In the genomic region with DNA sequence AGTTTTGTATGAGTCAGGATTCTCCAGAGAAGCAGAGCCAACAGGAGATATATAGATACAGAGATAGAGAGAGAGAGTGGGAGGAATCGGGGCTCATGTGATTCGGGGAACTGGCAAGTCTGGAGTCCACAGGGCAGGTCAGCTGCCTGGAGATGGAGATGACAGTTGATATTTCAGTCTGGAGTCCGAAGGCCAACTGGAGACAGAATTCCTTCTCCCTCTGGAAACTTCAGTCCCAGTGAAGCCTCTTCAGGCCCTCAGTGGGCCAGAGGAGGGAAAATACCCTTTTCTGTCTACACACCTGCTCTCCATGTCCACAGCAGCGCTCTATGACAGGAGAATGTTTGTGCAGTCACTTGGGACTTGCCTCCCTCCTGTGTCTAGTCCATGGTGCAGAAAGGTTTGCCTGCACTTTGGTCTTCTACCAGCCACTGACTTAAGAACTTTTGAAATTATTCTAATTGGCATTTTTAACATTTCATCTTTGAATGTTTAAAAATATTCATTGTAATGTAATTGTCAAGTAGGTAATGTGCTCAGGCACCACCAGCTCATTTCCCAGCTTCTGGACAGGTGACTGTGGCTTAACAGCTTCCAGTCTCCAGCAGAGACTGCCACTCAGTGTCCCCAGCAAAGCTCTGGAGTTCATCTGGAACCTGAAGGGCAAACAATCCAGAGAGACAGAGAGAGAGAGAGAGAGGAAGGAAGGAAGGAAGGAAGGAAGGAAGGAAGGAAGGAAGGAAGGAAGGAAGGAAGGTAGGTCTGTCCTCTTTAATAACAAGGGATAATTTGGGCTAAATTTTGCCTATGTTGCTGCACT, we compare ENCODE assay signal across 23 cellular contexts.
"Had no signal": no experiment of that assay in that cellular context is flagged by ENCODE, and none has a peak within 500 bp of the region (broad histone marks: within the 10 kb centered on the region; RNA-seq: fewer than 3 reads in every experiment).

No MANE protein-coding gene starts in this region.

- ATAC-seq: activated CD4-positive, alpha-beta T cell treated with anti-CD3 and anti-CD28 coated beads for 36 hours; activated naive CD4-positive, alpha-beta T cell treated with anti-CD3 and anti-CD28 coated beads, Interleukin-2, amount 50 U/mL, for 72 hours; effector memory CD8-positive, alpha-beta T cell; T-helper 17 cell had no signal

- DNase-seq: activated B cell treated with CpG ODN at 0.5 μM for 24 hours; activated CD4-positive, alpha-beta T cell treated with anti-CD3 and anti-CD28 coated beads for 36 hours; activated CD4-positive, alpha-beta T cell treated with anti-CD3 and anti-CD28 coated beads, Interleukin-2, amount 50 U/mL, for 4 hours; activated CD8-positive, alpha-beta memory T cell treated with anti-CD3 and anti-CD28 coated beads for 24 hours; activated CD8-positive, alpha-beta memory T cell treated with anti-CD3 and anti-CD28 coated beads, Interleukin-2, amount 50 U/mL, for 4 hours; activated T-cell treated with anti-CD3 and anti-CD28 coated beads, Interleukin-2, amount 50 U/mL, for 24 hours; brain microvascular endothelial cell; central memory CD4-positive, alpha-beta T cell; dorsolateral prefrontal cortex; effector memory CD8-positive, alpha-beta T cell; glutamatergic neuron; hippocampal formation; nephron progenitor cell; retina; stomach; T-helper 17 cell had no signal

- H3K4me1 ChIP-seq: ascending aorta had no signal

- H3K27ac ChIP-seq: ascending aorta, brain microvascular endothelial cell, dorsolateral prefrontal cortex, esophagus muscularis mucosa, stomach, suprapubic skin, tibial nerve had no signal

- H3K27me3 ChIP-seq: ascending aorta, brain microvascular endothelial cell, dorsolateral prefrontal cortex, esophagus muscularis mucosa, stomach, suprapubic skin, tibial nerve had no signal

- H3K36me3 ChIP-seq: ascending aorta, brain microvascular endothelial cell, esophagus muscularis mucosa, stomach, suprapubic skin, tibial nerve had no signal

- H3K4me3 ChIP-seq: ascending aorta, dorsolateral prefrontal cortex, esophagus muscularis mucosa, stomach, suprapubic skin, tibial nerve had no signal

- FAIRE-seq: colon, frontal cortex had no signal

- H3K9me3 ChIP-seq: ascending aorta, esophagus muscularis mucosa, stomach, suprapubic skin, tibial nerve had no signal
